8 cellular contexts compared by ENCODE assay signal in the genomic region with DNA sequence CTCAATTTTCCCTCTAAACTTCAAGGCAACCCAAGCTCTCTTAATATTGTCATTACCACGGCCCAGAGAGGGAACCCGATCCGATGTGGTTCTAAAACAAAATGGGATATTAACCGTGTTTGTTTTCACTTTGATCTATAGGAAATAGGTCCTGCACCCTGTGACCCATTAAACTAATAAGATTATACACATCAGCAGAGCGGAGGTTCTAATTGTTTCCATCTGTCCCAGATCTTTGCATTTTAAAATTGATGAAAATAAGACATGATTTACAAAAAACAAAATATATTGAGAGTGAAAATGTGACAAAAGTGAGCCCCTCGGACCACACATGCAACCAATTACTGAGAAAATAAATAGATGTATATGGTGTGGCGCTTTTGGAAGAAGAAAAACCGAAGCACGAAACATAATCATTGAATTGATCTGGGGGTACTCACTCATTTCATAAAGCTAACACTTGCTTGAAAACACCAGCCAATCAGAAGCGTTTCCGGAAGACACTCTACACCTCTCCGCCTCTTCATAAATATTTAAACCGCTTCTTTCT.
DNase-seq lines count a peak whose midpoint lies in the region; ATAC-seq and TF ChIP-seq lines count a peak whose summit lies in the region.

No MANE protein-coding gene starts in this region.

- WGBS in spleen, 5 donors = 4 to 8% (median 5%) methylated on average over 13 of the region's 13 CpGs

- peaks cover 5 to 6% of the 10 kb centered on the region in 2 donors for H3K4me1 ChIP-seq in naive thymus-derived CD4-positive, alpha-beta T cell (ENCODE audit: control insufficient read depth in 2 of 2, insufficient read depth in 2 of 2, low read length in 2 of 2)
- H3K4me1 ChIP-seq in spleen = peaks cover 4 to 38% (median 20%) of the 10 kb centered on the region in 6 donors

- DNase-seq in DMS 273 treated with DMSO at 0.1 percent for 48 hours (lab: John Stamatoyannopoulos, UW) (peak; percentile 52), KG1 (lab: John Stamatoyannopoulos, UW) (peak; percentile 18), COLO829 (ENCODE audit: low spot score) (no peak), NCI-H2029 treated with DMSO at 0.1 percent for 48 hours (lab: John Stamatoyannopoulos, UW) (no peak), spleen (no peak)
- no peak for DNase-seq in activated naive CD8-positive, alpha-beta T cell treated with anti-CD3 and anti-CD28 coated beads, Interleukin-2, amount 50 U/mL, for 24 hours
- DNase-seq in naive thymus-derived CD4-positive, alpha-beta T cell = peak in 1 of 9 donors; percentile 24
- no peak for DNase-seq in NK-92 treated with Interleukin-12 subunit alpha and Interleukin-12 subunit beta, amount 100 ng/mL, for 24 hours (lab: John Stamatoyannopoulos, UW)

- no peak for TF ChIP-seq CTCF in spleen (IDR thresholded peaks at IDR 0.05 in 8 of 11, conservative IDR thresholded peaks at IDR 0.05 in 3 of 11)

- peaks cover 19% of the 10 kb centered on the region for H3K27me3 Mint-ChIP-seq in activated naive CD8-positive, alpha-beta T cell treated with anti-CD3 and anti-CD28 coated beads, Interleukin-2, amount 50 U/mL, for 24 hours
- peaks cover 19 to 77% (median 62%) of the 10 kb centered on the region in 5 donors for H3K27me3 Mint-ChIP-seq in naive thymus-derived CD4-positive, alpha-beta T cell

- H3K36me3 Mint-ChIP-seq in activated naive CD8-positive, alpha-beta T cell treated with anti-CD3 and anti-CD28 coated beads, Interleukin-2, amount 50 U/mL, for 24 hours (ENCODE audit: low read depth) = peaks cover 17% of the 10 kb centered on the region
- peaks cover 0 to 25% (median 0%) of the 10 kb centered on the region in 5 donors for H3K36me3 Mint-ChIP-seq in naive thymus-derived CD4-positive, alpha-beta T cell

- no peak overlapping the region for H3K27ac ChIP-seq in naive thymus-derived CD4-positive, alpha-beta T cell (ENCODE audit: low read depth, low read length)
- H3K27ac ChIP-seq in spleen = no peak overlapping the region

- H3K4me3 Mint-ChIP-seq in activated naive CD8-positive, alpha-beta T cell treated with anti-CD3 and anti-CD28 coated beads, Interleukin-2, amount 50 U/mL, for 24 hours = peak overlapping the region; percentile 68
- peak overlapping the region in 8 of 10 donors; percentile 2 to 87 (median 61) for H3K4me3 Mint-ChIP-seq in naive thymus-derived CD4-positive, alpha-beta T cell

- H3K9me3 Mint-ChIP-seq in activated naive CD8-positive, alpha-beta T cell treated with anti-CD3 and anti-CD28 coated beads, Interleukin-2, amount 50 U/mL, for 24 hours = peaks cover 17% of the 10 kb centered on the region
- H3K9me3 Mint-ChIP-seq in naive thymus-derived CD4-positive, alpha-beta T cell = peaks cover 4 to 51% (median 20%) of the 10 kb centered on the region in 11 donors

- intact Hi-C loops in naive thymus-derived CD4-positive, alpha-beta T cell (cut with micrococcal nuclease) = loop anchor here (1.0 to 10.0 kb wide), 14 partner anchors 31 to 1801 kb away; a partner anchor contains a TSS
- intact Hi-C loops in spleen (cut with DNase I; ENCODE audit: low total_unique reads) = loop anchor here (10.0 kb wide), 1 partner anchor 1303 kb away; a partner anchor contains a TSS

- POLR2A ChIA-PET in naive thymus-derived CD4-positive, alpha-beta T cell (lab: Charles Lee) = interaction anchor here (0.7 to 1.6 kb wide), 3 partner anchors 10 to 799 kb away, joined by 3 to 4 read pairs (median 3); no protein-coding TSS in a partner anchor

- peaks cover 0 to 28% (median 0%) of the 10 kb centered on the region in 3 experiments for H3K9me3 ChIP-seq in naive thymus-derived CD4-positive, alpha-beta T cell (ENCODE audit: control insufficient read depth in 2 of 3, low read length in 3 of 3)
- peaks cover 0 to 66% (median 9%) of the 10 kb centered on the region in 8 donors for H3K9me3 ChIP-seq in spleen

- CTCF ChIA-PET in naive thymus-derived CD4-positive, alpha-beta T cell (lab: Charles Lee) = no interaction called here

- H3K4me3 ChIP-seq in naive thymus-derived CD4-positive, alpha-beta T cell (ENCODE audit: low read length) = no peak overlapping the region
- peak overlapping the region in 3 of 8 donors; percentile 1 to 53 (median 3) for H3K4me3 ChIP-seq in spleen

- H3K27me3 ChIP-seq in naive thymus-derived CD4-positive, alpha-beta T cell (ENCODE audit: control insufficient read depth in 2 of 2, insufficient read depth in 2 of 2, low read length in 2 of 2) = peaks cover 35 to 92% of the 10 kb centered on the region in 2 donors
- H3K27me3 ChIP-seq in spleen (replicated peaks in 1 of 7) = peaks cover 12 to 100% (median 100%) of the 10 kb centered on the region in 7 donors

- H3K4me1 Mint-ChIP-seq in activated naive CD8-positive, alpha-beta T cell treated with anti-CD3 and anti-CD28 coated beads, Interleukin-2, amount 50 U/mL, for 24 hours = peaks cover 25% of the 10 kb centered on the region
- peaks cover 8 to 46% (median 20%) of the 10 kb centered on the region in 7 donors for H3K4me1 Mint-ChIP-seq in naive thymus-derived CD4-positive, alpha-beta T cell

- ATAC-seq in activated naive CD8-positive, alpha-beta T cell treated with anti-CD3 and anti-CD28 coated beads, Interleukin-2, amount 50 U/mL, for 24 hours = no peak
- ATAC-seq in naive thymus-derived CD4-positive, alpha-beta T cell = no peak

- no peak for TF ChIP-seq POLR2A in spleen (IDR thresholded peaks at IDR 0.05)

- H3K27ac Mint-ChIP-seq in activated naive CD8-positive, alpha-beta T cell treated with anti-CD3 and anti-CD28 coated beads, Interleukin-2, amount 50 U/mL, for 24 hours = peak overlapping the region; percentile 83
- peak overlapping the region in 8 of 9 donors; percentile 14 to 88 (median 84) for H3K27ac Mint-ChIP-seq in naive thymus-derived CD4-positive, alpha-beta T cell

- H3K36me3 ChIP-seq in naive thymus-derived CD4-positive, alpha-beta T cell (ENCODE audit: control insufficient read depth in 2 of 3, insufficient read depth in 3 of 3, low read length in 3 of 3) = no peaks in the 10 kb centered on the region
- no peaks in the 10 kb centered on the region for H3K36me3 ChIP-seq in spleen

Comparison
In these comparisons a context has a peak if more than half of its experiments do, and no peak if none do; other contexts are left out.
1. DNase-seq: peak in DMS 273 treated with DMSO at 0.1 percent for 48 hours (single experiment) and KG1 (single experiment); none in activated naive CD8-positive, alpha-beta T cell treated with anti-CD3 and anti-CD28 coated beads, Interleukin-2, amount 50 U/mL, for 24 hours (single experiment), COLO829 (single experiment), NCI-H2029 treated with DMSO at 0.1 percent for 48 hours (single experiment), spleen (single experiment) and NK-92 treated with Interleukin-12 subunit alpha and Interleukin-12 subunit beta, amount 100 ng/mL, for 24 hours (single experiment).